Comparison of ENCODE assay signal across 1 cellular context in the genomic region with DNA sequence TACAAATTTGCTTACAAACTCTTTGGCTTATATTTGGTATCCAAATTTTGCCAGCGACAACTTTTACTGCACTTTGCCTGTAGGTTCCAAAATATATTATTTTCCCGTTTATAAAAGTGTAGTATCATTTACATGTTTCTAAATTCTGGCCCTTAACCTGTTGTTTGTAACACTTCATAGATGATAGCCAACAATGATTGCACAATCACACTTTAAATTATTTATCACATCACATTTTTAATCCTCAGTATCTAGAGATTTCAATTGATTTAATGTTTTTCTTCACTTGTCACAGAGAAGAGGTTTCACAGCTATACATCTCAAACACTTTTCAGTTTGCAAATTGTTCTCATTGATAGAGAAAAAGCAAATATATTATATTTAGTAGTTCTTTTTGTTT.
TF ChIP-seq lines count a peak whose summit lies in the region.

No MANE protein-coding gene starts in this region.

TF ChIP-seq in HepG2, 621 proteins besides CTCF, POLR2A, EP300 and RAD21 (continued from another document):
- TF ChIP-seq MTA1 (CRISPR knock-in tag; IDR thresholded peaks at IDR 0.05; ENCODE audit: borderline replicate concordance) (no peak), RFX1 (IDR thresholded peaks at IDR 0.05) (no peak), ZIK1 (CRISPR knock-in tag; IDR thresholded peaks at IDR 0.05; ENCODE audit: borderline replicate concordance, low read depth) (no peak), PAX8 (CRISPR knock-in tag; IDR thresholded peaks at IDR 0.05; ENCODE audit: borderline replicate concordance) (no peak), CEBPB (IDR thresholded peaks at IDR 0.05; ENCODE audit: borderline replicate concordance, low read depth, low read length) (peak; percentile 80)
